28 cellular contexts compared by ENCODE assay signal in the genomic region with DNA sequence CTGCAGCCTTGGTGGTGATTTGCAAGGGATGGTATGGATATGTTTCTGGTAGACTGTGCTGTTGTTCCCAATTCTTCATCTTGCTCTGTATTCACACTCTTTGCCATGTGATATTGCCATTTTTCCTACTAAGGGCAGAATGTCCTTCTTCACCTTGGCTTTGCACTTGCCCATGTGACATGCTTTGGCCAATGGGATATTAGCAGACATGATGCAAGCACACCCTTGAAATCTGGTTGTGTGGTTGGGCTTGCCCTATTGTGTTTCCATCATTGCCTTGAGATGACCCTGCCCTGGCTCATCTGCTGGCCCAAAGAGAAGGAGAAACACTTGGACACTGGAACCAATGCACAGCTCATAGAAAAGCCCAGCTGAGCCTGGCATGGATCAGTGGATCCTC. TPM values are rescaled to one million over a fixed set of nuclear protein-coding genes. Genes with fewer than 3 reads are reported as not detected.
"Had no signal": no experiment of that assay in that cellular context is flagged by ENCODE, and none has a peak within 500 bp of the region (broad histone marks: within the 10 kb centered on the region; RNA-seq: fewer than 3 reads in every experiment).

No MANE protein-coding gene starts in this region.

- ATAC-seq: activated CD4-positive, CD25-positive, alpha-beta regulatory T cell treated with anti-CD3 and anti-CD28 coated beads, Interleukin-2, amount 50 U/mL, for 24 hours; activated CD8-positive, alpha-beta T cell treated with anti-CD3 and anti-CD28 coated beads for 36 hours; activated T-cell treated with anti-CD3 and anti-CD28 coated beads, Interleukin-2, amount 50 U/mL, for 4 hours; gastroesophageal sphincter had no signal

- DNase-seq: activated B cell treated with CpG ODN at 0.5 μM for 24 hours; activated CD4-positive, alpha-beta T cell treated with anti-CD3 and anti-CD28 coated beads for 48 hours; activated CD4-positive, alpha-beta T cell treated with anti-CD3 and anti-CD28 coated beads, Interleukin-2, amount 50 U/mL, for 1 hour; activated CD4-positive, alpha-beta T cell treated with anti-CD3 and anti-CD28 coated beads, Interleukin-2, amount 50 U/mL, for 48 hours; activated CD8-positive, alpha-beta memory T cell treated with anti-CD3 and anti-CD28 coated beads for 24 hours; activated CD8-positive, alpha-beta T cell treated with anti-CD3 and anti-CD28 coated beads for 36 hours; activated effector memory CD4-positive, alpha-beta T cell treated with Interleukin-2 at 50 U/mL for 16 hours; activated gamma-delta T cell treated with Interleukin-2 at 50 U/mL for 16 hours; activated naive CD4-positive, alpha-beta T cell treated with anti-CD3 and anti-CD28 coated beads, Interleukin-2, amount 50 U/mL, for 16 hours; activated naive CD4-positive, alpha-beta T cell treated with Interleukin-2 at 50 U/mL for 16 hours; activated T-cell treated with anti-CD3 and anti-CD28 coated beads, Interleukin-2, amount 50 U/mL, for 4 hours; amniotic stem cell; brain microvascular endothelial cell; dorsolateral prefrontal cortex; effector memory CD4-positive, alpha-beta T cell; endodermal cell; foreskin melanocyte; hippocampal formation; T1000; WERI-Rb-1 had no signal

- FAIRE-seq: astrocyte, bronchial epithelial cell had no signal

- H3K36me3 ChIP-seq: brain microvascular endothelial cell, esophagus muscularis mucosa, gastroesophageal sphincter, WERI-Rb-1 had no signal

- H3K4me1 ChIP-seq: gastroesophageal sphincter had no signal

- H3K4me3 ChIP-seq: coronary artery, dorsolateral prefrontal cortex, esophagus muscularis mucosa, gastroesophageal sphincter had no signal

- H3K27ac ChIP-seq: brain microvascular endothelial cell, coronary artery, esophagus muscularis mucosa, gastroesophageal sphincter, WERI-Rb-1 had no signal

- H3K27me3 ChIP-seq: brain microvascular endothelial cell, dorsolateral prefrontal cortex had no signal

RNA-seq across cellular contexts. Expression of a gene that starts 10.6 kb away (rescaled TPM):
- total RNA-seq: activated B cell treated with CpG ODN at 0.5 μM for 24 hours; activated CD8-positive, alpha-beta T cell treated with anti-CD3 and anti-CD28 coated beads for 36 hours; activated T-helper 17 cell treated with anti-CD3 and anti-CD28 coated beads, Interleukin-2, amount 50 U/mL, for 72 hours; epithelial cell of proximal tubule had no signal
